ENCODE assay signal across 19 cellular contexts in genomic region chr1:65079941-65080340, GRCh38.
DNase-seq lines count a peak whose midpoint lies in the region; ATAC-seq and TF ChIP-seq lines count a peak whose summit lies in the region.
"Had no signal": no experiment of that assay in that cellular context is flagged by ENCODE, and none has a peak within 500 bp of the region (broad histone marks: within the 10 kb centered on the region; RNA-seq: fewer than 3 reads in every experiment).

No MANE protein-coding gene starts in this region.

- peak; percentile 15 for DNase-seq in activated CD4-positive, alpha-beta memory T cell treated with anti-CD3 and anti-CD28 coated beads for 36 hours
- DNase-seq in activated CD4-positive, alpha-beta memory T cell treated with anti-CD3 and anti-CD28 coated beads, Interleukin-2, amount 10 ng/mL, durations not matched to agents 7 days and 5 days = no peak
- peak; percentile 14 for DNase-seq in NB4 (ENCODE audit: low read depth)
- DNase-seq in chondrocyte (ENCODE audit: low spot score) = no peak
- DNase-seq in stimulated activated effector memory CD8-positive, alpha-beta T cell treated with anti-CD3 and anti-CD28 coated beads, Interleukin-12 subunit alpha, Interleukin-12 subunit beta, amount 100 ng/mL, for 72 hours (ENCODE audit: low spot score in 2 of 2) = no peak
- no peak for DNase-seq in NCI-H146 treated with DMSO at 0.1 percent for 48 hours (lab: John Stamatoyannopoulos, UW; ENCODE audit: unreplicated experiment)
- DNase-seq in spleen = no peak
- DNase-seq: activated CD4-positive, alpha-beta T cell treated with anti-CD3 and anti-CD28 coated beads for 48 hours; amygdala; CD8-positive, alpha-beta memory T cell; NCI-H82; stimulated activated CD4-positive, alpha-beta T cell treated with anti-CD3 and anti-CD28 coated beads, Interleukin-15, amount 100 ng/mL, for 24 hours; T-helper 2 cell had no signal

- TF ChIP-seq CTCF in NB4 (IDR thresholded peaks at IDR 0.05; ENCODE audit: low read depth, low read length) (no peak), chondrocyte (IDR thresholded peaks at IDR 0.05) (no peak), spleen (IDR thresholded peaks at IDR 0.05 in 8 of 11, conservative IDR thresholded peaks at IDR 0.05 in 3 of 11) (no peak)

- 77 to 91% (median 82%) methylated on average over 5 of the region's 5 CpGs for WGBS in spleen, 5 donors

- H3K36me3 Mint-ChIP-seq in activated CD4-positive, alpha-beta memory T cell treated with anti-CD3 and anti-CD28 coated beads for 36 hours = no peaks in the 10 kb centered on the region
- no peaks in the 10 kb centered on the region for H3K36me3 Mint-ChIP-seq in activated CD4-positive, alpha-beta memory T cell treated with anti-CD3 and anti-CD28 coated beads, Interleukin-2, amount 10 ng/mL, durations not matched to agents 7 days and 5 days (ENCODE audit: low read depth)
- H3K36me3 Mint-ChIP-seq in chondrocyte (ENCODE audit: low read depth) = no peaks in the 10 kb centered on the region
- H3K36me3 Mint-ChIP-seq in stimulated activated effector memory CD8-positive, alpha-beta T cell treated with anti-CD3 and anti-CD28 coated beads, Interleukin-12 subunit alpha, Interleukin-12 subunit beta, amount 100 ng/mL, for 72 hours = no peaks in the 10 kb centered on the region
- H3K36me3 Mint-ChIP-seq: CD8-positive, alpha-beta memory T cell had no signal

- intact Hi-C loops in activated CD4-positive, alpha-beta memory T cell treated with anti-CD3 and anti-CD28 coated beads for 36 hours (cut with micrococcal nuclease) = no loop called here
- intact Hi-C loops in spleen (cut with DNase I; ENCODE audit: low total_unique reads) = no loop called here

- no peak for TF ChIP-seq POLR2A in NB4 (IDR thresholded peaks at IDR 0.05; ENCODE audit: extremely low read depth, insufficient read length)
- TF ChIP-seq POLR2A in spleen (IDR thresholded peaks at IDR 0.05) = no peak

- H3K27ac Mint-ChIP-seq in activated CD4-positive, alpha-beta memory T cell treated with anti-CD3 and anti-CD28 coated beads for 36 hours = no peak overlapping the region
- H3K27ac Mint-ChIP-seq in activated CD4-positive, alpha-beta memory T cell treated with anti-CD3 and anti-CD28 coated beads, Interleukin-2, amount 10 ng/mL, durations not matched to agents 7 days and 5 days = no peak overlapping the region
- H3K27ac Mint-ChIP-seq in chondrocyte (ENCODE audit: unreplicated experiment) = peak overlapping the region; percentile 90
- no peak overlapping the region for H3K27ac Mint-ChIP-seq in stimulated activated effector memory CD8-positive, alpha-beta T cell treated with anti-CD3 and anti-CD28 coated beads, Interleukin-12 subunit alpha, Interleukin-12 subunit beta, amount 100 ng/mL, for 72 hours
- H3K27ac Mint-ChIP-seq: activated T-helper 1 cell treated with anti-CD3 and anti-CD28 coated beads, Interleukin-12 subunit alpha, Interleukin-12 subunit beta, Interleukin-2, Interleukin-4 antibody, amounts not matched to agents 30 ng/mL and 10 ng/mL and 1 ng/mL, durations not matched to agents 14 hours and 24 hours and 36 hours; CD8-positive, alpha-beta memory T cell; dendritic cell treated with granulocyte-macrophage colony-stimulating factor and Interleukin-4, amounts not matched to agents 40 ng/mL and 50 ng/mL, for 4 days had no signal

- no peaks in the 10 kb centered on the region for H3K9me3 ChIP-seq in spleen
- H3K9me3 ChIP-seq: A549, prostate gland had no signal

- H3K4me3 Mint-ChIP-seq in activated CD4-positive, alpha-beta memory T cell treated with anti-CD3 and anti-CD28 coated beads for 36 hours = no peak overlapping the region
- no peak overlapping the region for H3K4me3 Mint-ChIP-seq in activated CD4-positive, alpha-beta memory T cell treated with anti-CD3 and anti-CD28 coated beads, Interleukin-2, amount 10 ng/mL, durations not matched to agents 7 days and 5 days
- H3K4me3 Mint-ChIP-seq in chondrocyte (ENCODE audit: unreplicated experiment) = no peak overlapping the region
- no peak overlapping the region for H3K4me3 Mint-ChIP-seq in stimulated activated effector memory CD8-positive, alpha-beta T cell treated with anti-CD3 and anti-CD28 coated beads, Interleukin-12 subunit alpha, Interleukin-12 subunit beta, amount 100 ng/mL, for 72 hours
- H3K4me3 Mint-ChIP-seq: activated T-helper 1 cell treated with anti-CD3 and anti-CD28 coated beads, Interleukin-12 subunit alpha, Interleukin-12 subunit beta, Interleukin-2, Interleukin-4 antibody, amounts not matched to agents 30 ng/mL and 10 ng/mL and 1 ng/mL, durations not matched to agents 14 hours and 24 hours and 36 hours; CD8-positive, alpha-beta memory T cell; dendritic cell treated with granulocyte-macrophage colony-stimulating factor and Interleukin-4, amounts not matched to agents 40 ng/mL and 50 ng/mL, for 4 days had no signal

- peaks cover 0 to 8% (median 0%) of the 10 kb centered on the region in 6 donors for H3K4me1 ChIP-seq in spleen
- H3K4me1 ChIP-seq: A549, prostate gland had no signal

- H3K36me3 ChIP-seq in spleen = no peaks in the 10 kb centered on the region
- H3K36me3 ChIP-seq: prostate gland had no signal

- H3K27me3 ChIP-seq in spleen (replicated peaks in 1 of 7) = no peaks in the 10 kb centered on the region

- H3K4me3 ChIP-seq in NB4 (ENCODE audit: low read depth, low read length) (no peak overlapping the region), spleen (no peak overlapping the region)
- H3K4me3 ChIP-seq: A549, prostate gland had no signal

- CTCF ChIA-PET in activated CD4-positive, alpha-beta memory T cell treated with anti-CD3 and anti-CD28 coated beads for 36 hours (lab: Charles Lee) = no interaction called here
- CTCF ChIA-PET in activated CD4-positive, alpha-beta memory T cell treated with anti-CD3 and anti-CD28 coated beads, Interleukin-2, amount 10 ng/mL, durations not matched to agents 7 days and 5 days (lab: Charles Lee) = no interaction called here

- H3K9me3 Mint-ChIP-seq in activated CD4-positive, alpha-beta memory T cell treated with anti-CD3 and anti-CD28 coated beads for 36 hours = no peaks in the 10 kb centered on the region
- no peaks in the 10 kb centered on the region for H3K9me3 Mint-ChIP-seq in activated CD4-positive, alpha-beta memory T cell treated with anti-CD3 and anti-CD28 coated beads, Interleukin-2, amount 10 ng/mL, durations not matched to agents 7 days and 5 days
- peaks cover 2% of the 10 kb centered on the region for H3K9me3 Mint-ChIP-seq in chondrocyte (ENCODE audit: low read depth)
- H3K9me3 Mint-ChIP-seq in stimulated activated effector memory CD8-positive, alpha-beta T cell treated with anti-CD3 and anti-CD28 coated beads, Interleukin-12 subunit alpha, Interleukin-12 subunit beta, amount 100 ng/mL, for 72 hours = no peaks in the 10 kb centered on the region
- H3K9me3 Mint-ChIP-seq: activated T-helper 1 cell treated with anti-CD3 and anti-CD28 coated beads, Interleukin-12 subunit alpha, Interleukin-12 subunit beta, Interleukin-2, Interleukin-4 antibody, amounts not matched to agents 30 ng/mL and 10 ng/mL and 1 ng/mL, durations not matched to agents 14 hours and 24 hours and 36 hours; CD8-positive, alpha-beta memory T cell; dendritic cell treated with granulocyte-macrophage colony-stimulating factor and Interleukin-4, amounts not matched to agents 40 ng/mL and 50 ng/mL, for 4 days had no signal

- POLR2A ChIA-PET in activated CD4-positive, alpha-beta memory T cell treated with anti-CD3 and anti-CD28 coated beads for 36 hours (lab: Charles Lee) = no interaction called here
- POLR2A ChIA-PET in activated CD4-positive, alpha-beta memory T cell treated with anti-CD3 and anti-CD28 coated beads, Interleukin-2, amount 10 ng/mL, durations not matched to agents 7 days and 5 days (lab: Charles Lee) = no interaction called here

- H3K27me3 Mint-ChIP-seq in activated CD4-positive, alpha-beta memory T cell treated with anti-CD3 and anti-CD28 coated beads for 36 hours = peaks cover 1% of the 10 kb centered on the region
- peaks cover 6% of the 10 kb centered on the region for H3K27me3 Mint-ChIP-seq in activated CD4-positive, alpha-beta memory T cell treated with anti-CD3 and anti-CD28 coated beads, Interleukin-2, amount 10 ng/mL, durations not matched to agents 7 days and 5 days
- H3K27me3 Mint-ChIP-seq in chondrocyte (ENCODE audit: low read depth) = no peaks in the 10 kb centered on the region
- H3K27me3 Mint-ChIP-seq: dendritic cell treated with granulocyte-macrophage colony-stimulating factor and Interleukin-4, amounts not matched to agents 40 ng/mL and 50 ng/mL, for 4 days had no signal

- no peak overlapping the region for H3K27ac ChIP-seq in spleen
- H3K27ac ChIP-seq: A549, prostate gland had no signal

- peaks cover 3% of the 10 kb centered on the region for H3K4me1 Mint-ChIP-seq in activated CD4-positive, alpha-beta memory T cell treated with anti-CD3 and anti-CD28 coated beads for 36 hours (ENCODE audit: low read depth)
- no peaks in the 10 kb centered on the region for H3K4me1 Mint-ChIP-seq in activated CD4-positive, alpha-beta memory T cell treated with anti-CD3 and anti-CD28 coated beads, Interleukin-2, amount 10 ng/mL, durations not matched to agents 7 days and 5 days
- peaks cover 40% of the 10 kb centered on the region for H3K4me1 Mint-ChIP-seq in chondrocyte (ENCODE audit: low read depth)
- peaks cover 14% of the 10 kb centered on the region for H3K4me1 Mint-ChIP-seq in stimulated activated effector memory CD8-positive, alpha-beta T cell treated with anti-CD3 and anti-CD28 coated beads, Interleukin-12 subunit alpha, Interleukin-12 subunit beta, amount 100 ng/mL, for 72 hours

- ATAC-seq in stimulated activated effector memory CD8-positive, alpha-beta T cell treated with anti-CD3 and anti-CD28 coated beads, Interleukin-12 subunit alpha, Interleukin-12 subunit beta, amount 100 ng/mL, for 72 hours = peak; percentile 75
- ATAC-seq in GM21515 (IDR thresholded peaks at IDR 0.05; ENCODE audit: unreplicated experiment) = no peak
- ATAC-seq: A549, Right ventricle myocardium inferior had no signal

Comparison
In these comparisons a context has a peak if more than half of its experiments do, and no peak if none do; other contexts are left out.
1. DNase-seq: peak in activated CD4-positive, alpha-beta memory T cell treated with anti-CD3 and anti-CD28 coated beads for 36 hours (single experiment) and NB4 (single experiment); none in activated CD4-positive, alpha-beta memory T cell treated with anti-CD3 and anti-CD28 coated beads, Interleukin-2, amount 10 ng/mL, durations not matched to agents 7 days and 5 days (single experiment), chondrocyte (single experiment), stimulated activated effector memory CD8-positive, alpha-beta T cell treated with anti-CD3 and anti-CD28 coated beads, Interleukin-12 subunit alpha, Interleukin-12 subunit beta, amount 100 ng/mL, for 72 hours (0 of 2), NCI-H146 treated with DMSO at 0.1 percent for 48 hours (single experiment) and spleen (single experiment).